ENCODE assay signal across 20 cellular contexts in genomic region chr11:68064876-68065275, GRCh38.
"Had no signal": no experiment of that assay in that cellular context is flagged by ENCODE, and none has a peak within 500 bp of the region (broad histone marks: within the 10 kb centered on the region; RNA-seq: fewer than 3 reads in every experiment).

No MANE protein-coding gene starts in this region.

- H3K27ac ChIP-seq: psoas muscle, sigmoid colon, skin epidermis, suprapubic skin, thyroid gland, vagina had no signal

- H3K4me3 ChIP-seq: heart right ventricle, lung, psoas muscle, sigmoid colon, skin epidermis, suprapubic skin, thyroid gland, vagina had no signal

- H3K9me3 Mint-ChIP-seq: endodermal cell, nephron, type B pancreatic cell had no signal

- H3K27me3 ChIP-seq: heart right ventricle, sigmoid colon, suprapubic skin, thyroid gland, vagina had no signal

- H3K27me3 Mint-ChIP-seq: type B pancreatic cell had no signal

- H3K4me3 Mint-ChIP-seq: endodermal cell, nephron, type B pancreatic cell had no signal

- DNase-seq: cerebellar nuclear complex; effector CD4-positive, alpha-beta T cell; endodermal cell; heart right ventricle; hypothalamus; kidney glomerular epithelial cell; mesenchymal stem cell; midbrain; psoas muscle; retina; sigmoid colon; stimulated activated naive CD4-positive, alpha-beta T cell treated with Interleukin-2 at 50 U/mL for 16 hours; thyroid gland had no signal

- ATAC-seq: esophagus mucosa, psoas muscle had no signal

- H3K4me1 ChIP-seq: psoas muscle, sigmoid colon, suprapubic skin, thyroid gland, vagina had no signal

- H3K9me3 ChIP-seq: heart right ventricle, psoas muscle, sigmoid colon, suprapubic skin, thyroid gland, vagina had no signal

- H3K27ac Mint-ChIP-seq: endodermal cell, nephron, type B pancreatic cell had no signal

- H3K4me1 Mint-ChIP-seq: endodermal cell, nephron had no signal
